ENCODE assay signal across 16 cellular contexts in genomic region chr7:150877545-150877944, GRCh38. TPM values are rescaled to one million over a fixed set of nuclear protein-coding genes. Genes with fewer than 3 reads are reported as not detected.
DNase-seq lines count a peak whose midpoint lies in the region; ATAC-seq and TF ChIP-seq lines count a peak whose summit lies in the region.
"Had no signal": no experiment of that assay in that cellular context is flagged by ENCODE, and none has a peak within 500 bp of the region (broad histone marks: within the 10 kb centered on the region; RNA-seq: fewer than 3 reads in every experiment).

No MANE protein-coding gene starts in this region.

- H2AK5ac ChIP-seq in neuronal stem cell (ENCODE audit: low read depth, low read length) = no peak overlapping the region

- H3K4me2 ChIP-seq in mammary epithelial cell (ENCODE audit: insufficient read depth, low read depth, low read length) = no peak overlapping the region
- no peak overlapping the region for H3K4me2 ChIP-seq in neuronal stem cell (ENCODE audit: insufficient read depth, low read length, poor library complexity, severe bottlenecking)
- H3K4me2 ChIP-seq in PC-9 = no peak overlapping the region

- no peaks in the 10 kb centered on the region for H3K79me1 ChIP-seq in neuronal stem cell (ENCODE audit: low read depth, low read length)

- H3K23ac ChIP-seq in neuronal stem cell (ENCODE audit: low read depth, low read length, poor library complexity) = no peak overlapping the region

- no peak overlapping the region for H2BK120ac ChIP-seq in neuronal stem cell (ENCODE audit: low read depth, low read length)

- dilution Hi-C loops in mammary epithelial cell (cut with HindIII; ENCODE audit: low sequenced_read_pairs) = loop anchor here (5.0 kb wide), 1 partner anchor 95 kb away; no protein-coding TSS in a partner anchor

- no peak overlapping the region for H2BK15ac ChIP-seq in neuronal stem cell (ENCODE audit: low read length)

- no peak overlapping the region for H2BK12ac ChIP-seq in neuronal stem cell (ENCODE audit: low read length)

- no peak overlapping the region for H3K4ac ChIP-seq in neuronal stem cell (ENCODE audit: low read length)

- H3K14ac ChIP-seq in neuronal stem cell (ENCODE audit: low read length) = no peak overlapping the region

- no TSS peak for BruUV-seq in mammary epithelial cell (replicated peaks; lab: Mats Ljungman, UMichigan)
- no TSS peak for BruUV-seq in PC-9 (replicated peaks; lab: Mats Ljungman, UMichigan)

- CTCF ChIA-PET in mammary epithelial cell (lab: Charles Lee; ENCODE audit: low non-redundant PET) = interaction anchor here (0.7 kb wide), 1 partner anchor 429 kb away, joined by 5 read pairs; no protein-coding TSS in a partner anchor
- CTCF ChIA-PET in PC-9 (lab: Charles Lee) = interaction anchor here (0.7 to 1.3 kb wide), 2 partner anchors 20 to 232 kb away, joined by 4 to 6 read pairs; no protein-coding TSS in a partner anchor

- H3K18ac ChIP-seq in neuronal stem cell (ENCODE audit: low read length) = no peak overlapping the region

- no peak for DNase-seq in Right ventricle myocardium inferior (ENCODE audit: missing footprints)
- DNase-seq in right atrium auricular region (ENCODE audit: low spot score) = no peak
- no peak for DNase-seq in mammary epithelial cell
- DNase-seq in lower lobe of right lung = no peak
- DNase-seq in lower leg skin (ENCODE audit: low spot score in 2 of 2) = no peak
- DNase-seq in neuronal stem cell (ENCODE audit: low spot score) = no peak
- no peak for DNase-seq in PC-9
- DNase-seq: activated CD4-positive, alpha-beta memory T cell treated with anti-CD3 and anti-CD28 coated beads, Interleukin-2, amount 10 ng/mL, durations not matched to agents 7 days and 5 days; gastrocnemius medialis; stimulated activated CD4-positive, alpha-beta T cell treated with anti-CD3 and anti-CD28 coated beads, Interleukin-12 subunit alpha, Interleukin-12 subunit beta, amount 100 ng/mL, for 4 hours; upper lobe of right lung had no signal

- no peak for TF ChIP-seq CTCF in right atrium auricular region (IDR thresholded peaks at IDR 0.05)
- TF ChIP-seq CTCF in mammary epithelial cell (conservative IDR thresholded peaks at IDR 0.05 in 1 of 2, IDR thresholded peaks at IDR 0.05 in 1 of 2; ENCODE audit: extremely low read depth in 1 of 2, insufficient read depth in 1 of 2, low read depth in 1 of 2, low read length in 2 of 2) = no peak
- no peak for TF ChIP-seq CTCF in lower lobe of right lung (IDR thresholded peaks at IDR 0.05)
- no peak for TF ChIP-seq CTCF in lower leg skin (IDR thresholded peaks at IDR 0.05)
- TF ChIP-seq CTCF in PC-9 (conservative IDR thresholded peaks at IDR 0.05) = no peak

- H3K27me3 ChIP-seq in right atrium auricular region (no peaks in the 10 kb centered on the region), mammary epithelial cell (ENCODE audit: insufficient read depth, low read length) (no peaks in the 10 kb centered on the region), lower lobe of right lung (ENCODE audit: low read depth) (no peaks in the 10 kb centered on the region), neuronal stem cell (ENCODE audit: control insufficient read depth in 3 of 3, insufficient read depth in 3 of 3, low read depth in 1 of 3, low read length in 3 of 3) (no peaks in the 10 kb centered on the region), PC-9 (ENCODE audit: insufficient read depth, low read depth) (peaks cover 41% of the 10 kb centered on the region)
- H3K27me3 ChIP-seq: upper lobe of right lung had no signal

- H3K9ac ChIP-seq in mammary epithelial cell (ENCODE audit: insufficient read depth, low read length) (no peak overlapping the region), neuronal stem cell (ENCODE audit: low read depth, low read length, poor library complexity) (no peak overlapping the region)

- H3K4me3 ChIP-seq in right atrium auricular region (no peak overlapping the region), mammary epithelial cell (replicated peaks in 1 of 3; ENCODE audit: insufficient read depth in 1 of 3, low read depth in 2 of 3, low read length in 3 of 3) (no peak overlapping the region), lower lobe of right lung (no peak overlapping the region), lower leg skin (ENCODE audit: low read depth, poor library complexity, severe bottlenecking) (no peak overlapping the region), neuronal stem cell (ENCODE audit: low read length in 2 of 2) (no peak overlapping the region), PC-9 (no peak overlapping the region)
- H3K4me3 ChIP-seq: gastrocnemius medialis, upper lobe of right lung had no signal

- no peaks in the 10 kb centered on the region for H4K20me1 ChIP-seq in mammary epithelial cell (ENCODE audit: insufficient read depth, low read length)
- H4K20me1 ChIP-seq in PC-9 (ENCODE audit: insufficient read depth) = no peaks in the 10 kb centered on the region

- POLR2A ChIA-PET in PC-9 (lab: Charles Lee; ENCODE audit: unreplicated experiment) = no interaction called here

- TF ChIP-seq POLR2A in lower leg skin (IDR thresholded peaks at IDR 0.05) = no peak

- no peaks in the 10 kb centered on the region for H3K9me2 ChIP-seq in PC-9 (ENCODE audit: insufficient read depth)

- H2BK5ac ChIP-seq in neuronal stem cell (ENCODE audit: low read length) = no peak overlapping the region

- no peak overlapping the region for H4K8ac ChIP-seq in neuronal stem cell (ENCODE audit: low read depth, low read length)

- intact Hi-C loops in Right ventricle myocardium inferior (cut with DNase I) = loop anchor here (1.0 kb wide), 1 partner anchor 99 kb away; no protein-coding TSS in a partner anchor
- intact Hi-C loops in mammary epithelial cell (cut with micrococcal nuclease) = loop anchor here (1.0 to 5.0 kb wide), 3 partner anchors 99 to 429 kb away; no protein-coding TSS in a partner anchor
- intact Hi-C loops in lower lobe of right lung (cut with DNase I) = no loop called here
- intact Hi-C loops in lower leg skin (cut with DNase I; ENCODE audit: low total_unique reads) = no loop called here
- intact Hi-C loops in PC-9 (cut with micrococcal nuclease; ENCODE audit: unreplicated experiment) = loop anchor here (1.0 to 5.0 kb wide), 4 partner anchors 21 to 235 kb away; no protein-coding TSS in a partner anchor

- peak overlapping the region; percentile 48 for H2AFZ ChIP-seq in mammary epithelial cell (ENCODE audit: low read depth, low read length)
- no peak overlapping the region for H2AFZ ChIP-seq in neuronal stem cell (ENCODE audit: low read length)
- no peak overlapping the region for H2AFZ ChIP-seq in PC-9

- no peaks in the 10 kb centered on the region for H3F3A ChIP-seq in PC-9 (ENCODE audit: insufficient read depth, low read depth)

- H3K27ac ChIP-seq in right atrium auricular region = no peak overlapping the region
- no peak overlapping the region for H3K27ac ChIP-seq in mammary epithelial cell (ENCODE audit: insufficient read depth, low read depth, low read length)
- H3K27ac ChIP-seq in lower lobe of right lung = no peak overlapping the region
- no peak overlapping the region for H3K27ac ChIP-seq in neuronal stem cell (replicated peaks; ENCODE audit: low read length)
- H3K27ac ChIP-seq in PC-9 = no peak overlapping the region
- H3K27ac ChIP-seq: gastrocnemius medialis, upper lobe of right lung had no signal

- H3K4me1 ChIP-seq in right atrium auricular region (peaks cover 0 to 8% of the 10 kb centered on the region in 2 donors), mammary epithelial cell (ENCODE audit: insufficient read depth, low read length) (peaks cover 15% of the 10 kb centered on the region), lower lobe of right lung (peaks cover 9% of the 10 kb centered on the region), neuronal stem cell (ENCODE audit: control insufficient read depth in 2 of 2, insufficient read depth in 1 of 2, low read depth in 1 of 2, low read length in 2 of 2) (peaks cover 0 to 4% of the 10 kb centered on the region in 2 donors), PC-9 (replicated peaks; ENCODE audit: insufficient read depth) (no peaks in the 10 kb centered on the region)
- H3K4me1 ChIP-seq: gastrocnemius medialis had no signal

- H3K9me3 ChIP-seq in right atrium auricular region (peaks cover 0 to 19% of the 10 kb centered on the region in 2 donors), mammary epithelial cell (replicated peaks; ENCODE audit: insufficient read depth, low read length) (no peaks in the 10 kb centered on the region), lower lobe of right lung (peaks cover 16% of the 10 kb centered on the region), neuronal stem cell (replicated peaks in 1 of 2; ENCODE audit: control insufficient read depth in 2 of 2, insufficient read depth in 1 of 2, low read depth in 1 of 2, low read length in 2 of 2) (peaks cover 0 to 2% of the 10 kb centered on the region in 2 donors), PC-9 (ENCODE audit: insufficient read depth, low read depth) (no peaks in the 10 kb centered on the region; the same call in 1 of the 2 replicates)

- H3K36me3 ChIP-seq in right atrium auricular region = no peaks in the 10 kb centered on the region
- no peaks in the 10 kb centered on the region for H3K36me3 ChIP-seq in mammary epithelial cell (ENCODE audit: insufficient read depth, low read length)
- H3K36me3 ChIP-seq in lower lobe of right lung = no peaks in the 10 kb centered on the region
- H3K36me3 ChIP-seq in neuronal stem cell (replicated peaks in 1 of 2; ENCODE audit: control insufficient read depth in 2 of 2, insufficient read depth in 2 of 2, low read length in 2 of 2) = no peaks in the 10 kb centered on the region
- no peaks in the 10 kb centered on the region for H3K36me3 ChIP-seq in PC-9 (ENCODE audit: low read depth)
- H3K36me3 ChIP-seq: gastrocnemius medialis, upper lobe of right lung had no signal

- no peak overlapping the region for H4K91ac ChIP-seq in neuronal stem cell (ENCODE audit: low read depth, low read length, poor library complexity)

- ATAC-seq in Right ventricle myocardium inferior (peak; percentile 23), lower lobe of right lung (peak; percentile 11 to 18), GM21390 (IDR thresholded peaks at IDR 0.05; ENCODE audit: unreplicated experiment) (no peak)

- 63% methylated on average over 4 of the region's 4 CpGs for WGBS in mammary epithelial cell (ENCODE audit: low coverage, missing lambda C conversion rate)
- 60 to 73% methylated on average over 4 of the region's 4 CpGs for WGBS in lower leg skin, 2 donors
- no CpG with 5 or more reads among the region's 4 CpGs for WGBS in neuronal stem cell (ENCODE audit: extremely low coverage in 2 of 2, insufficient read length in 2 of 2, insufficient replicate concordance in 1 of 2), 2 donors

- H3K79me2 ChIP-seq in mammary epithelial cell (ENCODE audit: insufficient read depth, low read length) (no peaks in the 10 kb centered on the region), PC-9 (ENCODE audit: low read depth) (no peaks in the 10 kb centered on the region)

- in situ Hi-C loops in mammary epithelial cell (cut with MboI; ENCODE audit: low sequenced_read_pairs in 2 of 2) = no loop called here

RNA-seq across cellular contexts. Expression of gene AOC1, which starts 25.2 kb away (rescaled TPM):
- total RNA-seq in Right ventricle myocardium inferior (0.27 TPM), right atrium auricular region (not detected), mammary epithelial cell (not detected), lower lobe of right lung (1.7 TPM), lower leg skin (1 to 10 TPM; 1.2 to 6.7 (median 3.5) TPM), PC-9 (2021) (11.4 and 13.1 TPM in 2 replicates)
- not detected for polyA plus RNA-seq in mammary epithelial cell
- polyA minus RNA-seq in mammary epithelial cell = not detected
- polyA plus RNA-seq in neuronal stem cell (2013, experiment 1 of 2) = not detected
- polyA plus RNA-seq in neuronal stem cell (2013, experiment 2 of 2) = not detected
- total RNA-seq: activated CD4-positive, alpha-beta memory T cell treated with anti-CD3 and anti-CD28 coated beads, Interleukin-2, amount 10 ng/mL, durations not matched to agents 7 days and 5 days; HFFc6; IMR-90 had no signal
- polyA plus RNA-seq: AG04450, immature natural killer cell, IMR-90 had no signal

Comparison
In these comparisons a context has a peak if more than half of its experiments do, and no peak if none do; other contexts are left out.
1. intact Hi-C loops: an anchor here in Right ventricle myocardium inferior (1.0 kb wide), mammary epithelial cell (1.0 to 5.0 kb wide) and PC-9 (1.0 to 5.0 kb wide); none called in lower lobe of right lung and lower leg skin.